8 cellular contexts compared by ENCODE assay signal in the genomic region with DNA sequence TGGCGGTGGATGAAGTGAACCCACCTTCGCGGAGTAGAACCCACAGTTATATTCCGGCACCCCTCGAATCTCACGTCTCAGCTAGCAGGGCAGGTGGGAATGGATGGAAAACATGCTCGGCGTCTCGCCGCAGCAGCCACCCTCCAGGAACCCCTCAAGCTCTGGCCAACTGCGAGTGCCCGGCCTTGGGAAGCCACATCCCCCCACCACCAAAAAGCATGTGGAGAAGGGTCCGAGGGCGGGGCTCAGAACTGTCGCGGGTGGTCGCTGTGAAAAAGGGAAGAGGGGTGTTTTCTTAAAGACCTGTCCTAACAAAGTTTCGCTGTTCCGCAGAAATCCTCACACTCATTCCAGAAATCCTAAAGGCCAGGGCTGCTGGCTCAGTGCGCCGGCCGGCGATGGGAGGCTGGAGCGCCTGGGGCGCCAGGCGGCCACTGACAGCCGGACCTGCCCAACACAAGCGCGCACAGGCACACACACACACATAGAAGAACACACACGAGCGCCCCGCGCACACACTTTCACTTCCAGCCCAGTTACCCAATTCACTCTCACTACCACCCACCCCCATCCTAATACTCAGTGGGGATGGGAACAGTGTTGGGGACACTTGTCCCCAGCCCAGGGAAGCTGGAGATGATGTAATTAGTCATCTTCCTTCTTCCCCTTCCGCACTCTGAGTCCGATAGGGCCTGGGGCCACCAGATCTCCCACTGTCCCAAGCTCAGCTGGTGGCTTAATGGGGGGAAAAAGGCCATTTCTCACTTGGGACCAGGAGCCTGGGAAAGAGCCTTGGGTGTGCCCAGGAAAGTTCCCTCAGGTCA. TPM values are rescaled to one million over a fixed set of nuclear protein-coding genes. Genes with fewer than 3 reads are reported as not detected.
DNase-seq lines count a peak whose midpoint lies in the region; FAIRE-seq and TF ChIP-seq lines count a peak whose summit lies in the region.

No MANE protein-coding gene starts in this region.

- H3K27ac ChIP-seq in H1 (ENCODE audit: low read depth, low read length) = no peak overlapping the region
- no peak overlapping the region for H3K27ac ChIP-seq in neural progenitor cell

- H3K4me1 ChIP-seq in H1 (replicated peaks in 1 of 4; ENCODE audit: control insufficient read depth in 3 of 4, insufficient read depth in 4 of 4, low read length in 3 of 4) (peaks cover 10 to 30% (median 21%) of the 10 kb centered on the region in 4 experiments), neural progenitor cell (peaks cover 40% of the 10 kb centered on the region)

- no peak overlapping the region for H2BK12ac ChIP-seq in H1 (ENCODE audit: low read depth, low read length)

- peak overlapping the region; percentile 17 for H3K23ac ChIP-seq in H1 (ENCODE audit: insufficient read length)

- H3K14ac ChIP-seq in H1 (ENCODE audit: insufficient read length) = no peak overlapping the region

- POLR2A ChIA-PET in H1 (lab: Charles Lee; ENCODE audit: partially characterized antibody) = no interaction called here

- H2BK15ac ChIP-seq in H1 (ENCODE audit: low read length) = no peak overlapping the region; the same call in 1 of the 2 replicates

- H3K79me2 ChIP-seq in H1 (ENCODE audit: control insufficient read depth in 1 of 2, insufficient read depth in 2 of 2, low read length in 2 of 2) (no peaks in the 10 kb centered on the region), neural progenitor cell (ENCODE audit: low read depth) (no peaks in the 10 kb centered on the region)

- H4K8ac ChIP-seq in H1 (ENCODE audit: extremely low read depth, insufficient read depth, low read length) = no peak overlapping the region; the same call in 1 of the 2 replicates

- WGBS in H1 (ENCODE audit: extremely low coverage in 1 of 2, insufficient coverage in 1 of 2, insufficient read length in 1 of 2, insufficient replicate concordance in 2 of 2, low coverage in 1 of 2, low lambda C conversion rate in 2 of 2, missing lambda C conversion rate in 1 of 2), 2 experiments = 7% methylated on average over 33 of the region's 35 CpGs; no CpG with 5 or more reads in 1 of the 2 experiments

- no peak overlapping the region for H3K4ac ChIP-seq in H1 (replicated peaks; ENCODE audit: insufficient read length, low read depth, low read length)

- peaks cover 11% of the 10 kb centered on the region; the same call in 1 of the 2 replicates for H3K23me2 ChIP-seq in H1 (ENCODE audit: low read depth, low read length)

- H2BK20ac ChIP-seq in H1 (ENCODE audit: low read length) = no peak overlapping the region

- H3K4me2 ChIP-seq in H1 (ENCODE audit: insufficient read depth in 1 of 2, low read depth in 2 of 2, low read length in 2 of 2) (peak overlapping the region; percentile 22 to 61), neural progenitor cell (peak overlapping the region; percentile 53)

- no peaks in the 10 kb centered on the region for H3K36me3 Mint-ChIP-seq in neural progenitor cell

- no peaks in the 10 kb centered on the region for H3K9me3 Mint-ChIP-seq in neural progenitor cell

- H3K9me3 ChIP-seq in H1 (ENCODE audit: insufficient read depth in 2 of 2, low read depth in 1 of 2, low read length in 1 of 2) (no peaks in the 10 kb centered on the region), neural progenitor cell (ENCODE audit: low read depth) (no peaks in the 10 kb centered on the region)

- no peak for TF ChIP-seq POLR2A in H1 (IDR thresholded peaks at IDR 0.05; ENCODE audit: control extremely low read depth in 1 of 2, low read depth in 2 of 2, low read length in 2 of 2)

- no peak for TF ChIP-seq EP300 in H1 (IDR thresholded peaks at IDR 0.05; ENCODE audit: borderline replicate concordance in 1 of 2, low read depth in 2 of 2, low read length in 2 of 2)

- FAIRE-seq in H1 (lab: Jason Lieb, UNC) = no peak

- H3K36me3 ChIP-seq in H1 (ENCODE audit: control insufficient read depth in 2 of 4, insufficient read depth in 4 of 4, low read length in 3 of 4) (no peaks in the 10 kb centered on the region; a peak in 1 of 8 replicates), neural progenitor cell (no peaks in the 10 kb centered on the region)

- H3K56ac ChIP-seq in H1 (replicated peaks; ENCODE audit: insufficient read length, low read depth, low read length) = no peak overlapping the region

- no peak overlapping the region for H2BK5ac ChIP-seq in H1 (ENCODE audit: low read depth, low read length)

- CTCF ChIA-PET in H1 (lab: Charles Lee; ENCODE audit: partially characterized antibody) = interaction anchor here (1.1 kb wide), 1 partner anchor 8 kb away, joined by 5 read pairs; no protein-coding TSS in a partner anchor

- no peak overlapping the region for H3K27ac Mint-ChIP-seq in neural progenitor cell

- no peak for TF ChIP-seq CTCF in H1 (IDR thresholded peaks at IDR 0.05; ENCODE audit: control extremely low read depth in 1 of 3, insufficient read depth in 1 of 3, low read depth in 1 of 3, low read length in 3 of 3)
- no peak for TF ChIP-seq CTCF in neural progenitor cell (IDR thresholded peaks at IDR 0.05)

- H3K4me3 ChIP-seq in H1 (ENCODE audit: extremely low read depth in 1 of 4, insufficient read depth in 2 of 4, low read depth in 3 of 4, low read length in 4 of 4) (peak overlapping the region in 1 of 4 experiments; percentile 42; a peak in 2 of 8 replicates), neural progenitor cell (peak overlapping the region; percentile 29)

- no peak overlapping the region for H4K5ac ChIP-seq in H1 (ENCODE audit: insufficient read length, low read depth, low read length)

- H3K18ac ChIP-seq in H1 (ENCODE audit: extremely low read depth, low read length) = no peak overlapping the region; the same call in none of the 2 replicates

- H3F3A ChIP-seq in neural progenitor cell (ENCODE audit: low read depth) = peaks cover 49% of the 10 kb centered on the region

- no peak overlapping the region for H2BK120ac ChIP-seq in H1 (replicated peaks; ENCODE audit: low read depth, low read length)

- H4K20me1 ChIP-seq in H1 (replicated peaks in 1 of 2; ENCODE audit: control insufficient read depth in 1 of 2, insufficient read depth in 2 of 2, low read length in 2 of 2) = peaks cover 14 to 18% of the 10 kb centered on the region in 2 experiments
- peaks cover 46% of the 10 kb centered on the region for H4K20me1 ChIP-seq in neural progenitor cell (ENCODE audit: low read depth)

- H2AK5ac ChIP-seq in H1 (ENCODE audit: low read depth, low read length) = no peak overlapping the region

- H3K27me3 Mint-ChIP-seq in neural progenitor cell (ENCODE audit: insufficient read depth, low read depth) = peaks cover 29% of the 10 kb centered on the region

- H3K4me1 Mint-ChIP-seq in neural progenitor cell = peaks cover 58% of the 10 kb centered on the region

- peak; percentile 50 for DNase-seq in DMS79 treated with DMSO at 0.1 percent for 48 hours (lab: John Stamatoyannopoulos, UW)
- no peak for DNase-seq in DMS79 (lab: John Stamatoyannopoulos, UW)
- DNase-seq in NOMO-1 treated with dmso at 0.1 percent for 144 hours (lab: John Stamatoyannopoulos, UW; ENCODE audit: unreplicated experiment) = peak; percentile 70
- peak in 1 of 2 experiments; percentile 52 for DNase-seq in H1 (ENCODE audit: low read depth in 1 of 2, low spot score in 2 of 2)
- peak; percentile 68 for DNase-seq in neural progenitor cell (ENCODE audit: low spot score)
- no peak for DNase-seq in GF-D8 (lab: John Stamatoyannopoulos, UW)
- DNase-seq in H4 (ENCODE audit: low spot score) = no peak
- no peak for DNase-seq in NCI-H146 (lab: John Stamatoyannopoulos, UW)

- TF ChIP-seq RAD21 in H1 (IDR thresholded peaks at IDR 0.05 in 1 of 2, conservative IDR thresholded peaks at IDR 0.05 in 1 of 2; ENCODE audit: low read depth in 2 of 2, low read length in 2 of 2) = no peak

- H3K27me3 ChIP-seq in H1 (replicated peaks in 1 of 4; ENCODE audit: control insufficient read depth in 3 of 4, extremely low read depth in 1 of 4, insufficient read depth in 3 of 4, low read length in 3 of 4) (peaks cover 65 to 90% (median 78%) of the 10 kb centered on the region in 4 experiments), neural progenitor cell (peaks cover 92% of the 10 kb centered on the region)

- H3K9ac ChIP-seq in H1 (replicated peaks in 1 of 4; ENCODE audit: extremely low read depth in 1 of 4, low read depth in 3 of 4, low read length in 3 of 4) = no peak overlapping the region; a peak in 2 of 7 replicates
- H3K9ac ChIP-seq in neural progenitor cell = no peak overlapping the region

- no peak overlapping the region for H4K91ac ChIP-seq in H1 (replicated peaks; ENCODE audit: insufficient read length, low read length)

- H3K4me3 Mint-ChIP-seq in neural progenitor cell = peak overlapping the region; percentile 86

- H2AFZ ChIP-seq in H1 (ENCODE audit: low read length) (no peak overlapping the region), neural progenitor cell (replicated peaks) (no peak overlapping the region)

- no peaks in the 10 kb centered on the region for H3K79me1 ChIP-seq in H1 (ENCODE audit: low read depth, low read length)

TF ChIP-seq in H1, 55 proteins besides CTCF, POLR2A, EP300 and RAD21 (continues in another document):
- no peak for TF ChIP-seq SRF (IDR thresholded peaks at IDR 0.05; ENCODE audit: low read depth, low read length)

RNA-seq across cellular contexts. Expression of gene EBF1, which starts 2.0 kb away (rescaled TPM):
- total RNA-seq in H1 (2021; fragmentation: NEBNext Ultra II Directional; extraction: Animal tissue kit (Norgen Biotek cat#: 25700)) = 0.10 and 0.15 TPM in 2 replicates
- 0.12 and 0.16 TPM in 2 replicates for polyA plus RNA-seq in H1 (2011; rRNA removed)
- 0.03 TPM for polyA plus RNA-seq in H1 (2011; cell fraction: cytosol; rRNA removed)
- 0.14 TPM for polyA plus RNA-seq in H1 (2011; cell fraction: nucleus; rRNA removed)
- 0.04 to 0.23 TPM (median 0.16 TPM) in 4 replicates for polyA plus RNA-seq in H1 (2012, experiment 1 of 2)
- not detected for polyA plus RNA-seq in H1 (2012, experiment 2 of 2)
- polyA plus RNA-seq in H1 (2013, experiment 1 of 2) = 0.14 TPM
- polyA plus RNA-seq in H1 (2013, experiment 2 of 2) = 0.06 TPM
- polyA minus RNA-seq in H1 (2011; rRNA and poly(A)+ RNA removed) = not detected in 2 replicates
- polyA minus RNA-seq in H1 (2011; cell fraction: cytosol; rRNA and poly(A)+ RNA removed) = not detected
- polyA minus RNA-seq in H1 (2011; cell fraction: nucleus; rRNA and poly(A)+ RNA removed) = 0.20 TPM
- 0.19 and 0.56 TPM in 2 replicates for total RNA-seq in neural progenitor cell (ENCODE audit: low replicate concordance)
- total RNA-seq in H4 (2014; rRNA removed; shearing (Covaris generic)) = 1.9 and 3.0 TPM in 2 replicates

Comparison
In these comparisons a context has a peak if more than half of its experiments do, and no peak if none do; other contexts are left out.
1. DNase-seq: peak in DMS79 treated with DMSO at 0.1 percent for 48 hours (single experiment), NOMO-1 treated with dmso at 0.1 percent for 144 hours (single experiment) and neural progenitor cell (single experiment); none in DMS79 (single experiment), GF-D8 (single experiment), H4 (single experiment) and NCI-H146 (single experiment).